In genomic region chr14:100824156-100824555, GRCh38 we compare ENCODE assay signal across 14 cellular contexts. TPM values are rescaled to one million over a fixed set of nuclear protein-coding genes. Genes with fewer than 3 reads are reported as not detected.
A peak's percentile ranks its signal among the peaks of the same experiment; 100 is the strongest.
DNase-seq lines count a peak whose midpoint lies in the region; ATAC-seq, FAIRE-seq and TF ChIP-seq lines count a peak whose summit lies in the region.
"Had no signal": no experiment of that assay in that cellular context is flagged by ENCODE, and none has a peak within 500 bp of the region (broad histone marks: within the 10 kb centered on the region; RNA-seq: fewer than 3 reads in every experiment).

No MANE protein-coding gene starts in this region.

- H2AFZ ChIP-seq in H1 (ENCODE audit: low read length) (no peak overlapping the region), smooth muscle cell (ENCODE audit: low read depth) (no peak overlapping the region)

- H3K4me3 ChIP-seq in H1 (ENCODE audit: extremely low read depth in 1 of 4, insufficient read depth in 2 of 4, low read depth in 3 of 4, low read length in 4 of 4) (no peak overlapping the region), smooth muscle cell (no peak overlapping the region), breast epithelium (no peak overlapping the region)
- H3K4me3 ChIP-seq: esophagus squamous epithelium had no signal

- no peaks in the 10 kb centered on the region for H3K23me2 ChIP-seq in H1 (ENCODE audit: low read depth, low read length)

- H3K27me3 ChIP-seq in H1 (replicated peaks in 1 of 4; ENCODE audit: control insufficient read depth in 3 of 4, extremely low read depth in 1 of 4, insufficient read depth in 3 of 4, low read length in 3 of 4) (no peaks in the 10 kb centered on the region), smooth muscle cell (ENCODE audit: low read depth) (no peaks in the 10 kb centered on the region), breast epithelium (peaks cover 0 to 19% of the 10 kb centered on the region in 2 donors)

- no peak overlapping the region for H2BK12ac ChIP-seq in H1 (ENCODE audit: low read depth, low read length)

- H4K5ac ChIP-seq in H1 (ENCODE audit: insufficient read length, low read depth, low read length): no peak overlapping the region

- TF ChIP-seq CTCF in H1 (IDR thresholded peaks at IDR 0.05; ENCODE audit: control extremely low read depth in 1 of 3, insufficient read depth in 1 of 3, low read depth in 1 of 3, low read length in 3 of 3): no peak
- no peak for TF ChIP-seq CTCF in smooth muscle cell (IDR thresholded peaks at IDR 0.05; ENCODE audit: borderline replicate concordance, insufficient read depth, poor library complexity, severe bottlenecking)
- no peak for TF ChIP-seq CTCF in GM20000 (IDR thresholded peaks at IDR 0.05; ENCODE audit: extremely low read depth, missing control alignments)
- no peak for TF ChIP-seq CTCF in breast epithelium (IDR thresholded peaks at IDR 0.05)

- H3K4me2 ChIP-seq in H1 (ENCODE audit: insufficient read depth in 1 of 2, low read depth in 2 of 2, low read length in 2 of 2) (no peak overlapping the region), smooth muscle cell (no peak overlapping the region)

- FAIRE-seq in H1 (lab: Jason Lieb, UNC): no peak
- FAIRE-seq: RCC 7860 had no signal

- no peak overlapping the region; the same call in 1 of the 2 replicates for H4K8ac ChIP-seq in H1 (ENCODE audit: extremely low read depth, insufficient read depth, low read length)

- H3K79me2 ChIP-seq in H1 (ENCODE audit: control insufficient read depth in 1 of 2, insufficient read depth in 2 of 2, low read length in 2 of 2) (no peaks in the 10 kb centered on the region), smooth muscle cell (ENCODE audit: low read depth) (no peaks in the 10 kb centered on the region)

- no peak overlapping the region for H2AK5ac ChIP-seq in H1 (ENCODE audit: low read depth, low read length)

- H3K14ac ChIP-seq in H1 (ENCODE audit: insufficient read length): no peak overlapping the region

- H2BK15ac ChIP-seq in H1 (ENCODE audit: low read length): no peak overlapping the region

- DNase-seq in H1 (ENCODE audit: low read depth in 1 of 2, low spot score in 2 of 2) (peak in 1 of 2 experiments; percentile 81), kidney glomerular epithelial cell (lab: John Stamatoyannopoulos, UW) (peak; percentile 2), smooth muscle cell (lab: John Stamatoyannopoulos, UW; ENCODE audit: unreplicated experiment) (no peak), NCI-H2196 treated with DMSO at 0.1 percent for 48 hours (lab: John Stamatoyannopoulos, UW; ENCODE audit: unreplicated experiment) (no peak), GM20000 (ENCODE audit: low spot score) (no peak), breast epithelium (ENCODE audit: low spot score in 2 of 2) (no peak), DMS79 treated with DMSO at 0.1 percent for 48 hours (lab: John Stamatoyannopoulos, UW) (no peak)
- DNase-seq: activated CD4-positive, alpha-beta T cell treated with anti-CD3 and anti-CD28 coated beads for 4 hours; activated naive CD8-positive, alpha-beta T cell treated with anti-CD3 and anti-CD28 coated beads, Interleukin-2, amount 10 ng/mL, durations not matched to agents 7 days and 5 days; esophagus squamous epithelium; NCI-H146; stimulated activated CD4-positive, alpha-beta T cell treated with anti-CD3 and anti-CD28 coated beads, Interleukin-2, amount 100 ng/mL, for 48 hours had no signal

- no peak for TF ChIP-seq RAD21 in H1 (IDR thresholded peaks at IDR 0.05 in 1 of 2, conservative IDR thresholded peaks at IDR 0.05 in 1 of 2; ENCODE audit: low read depth in 2 of 2, low read length in 2 of 2)

- H2BK5ac ChIP-seq in H1 (ENCODE audit: low read depth, low read length): no peak overlapping the region

- TF ChIP-seq POLR2A in H1 (IDR thresholded peaks at IDR 0.05; ENCODE audit: control extremely low read depth in 1 of 2, low read depth in 2 of 2, low read length in 2 of 2) (no peak), breast epithelium (IDR thresholded peaks at IDR 0.05) (no peak)

- H3F3A ChIP-seq in smooth muscle cell (ENCODE audit: low read depth): peaks cover 8% of the 10 kb centered on the region

- H3K4ac ChIP-seq in H1 (replicated peaks; ENCODE audit: insufficient read length, low read depth, low read length): no peak overlapping the region

- POLR2A ChIA-PET in H1 (lab: Charles Lee; ENCODE audit: partially characterized antibody): no interaction called here

- peak; percentile 43 for ATAC-seq in HG02759 (IDR thresholded peaks at IDR 0.05; ENCODE audit: unreplicated experiment)

- no peak overlapping the region for H3K23ac ChIP-seq in H1 (ENCODE audit: insufficient read length)

- CTCF ChIA-PET in H1 (lab: Charles Lee; ENCODE audit: partially characterized antibody): interaction anchor here (1.0 kb wide), 1 partner anchor 94 kb away, joined by 5 read pairs; no protein-coding TSS in a partner anchor

- H3K56ac ChIP-seq in H1 (replicated peaks; ENCODE audit: insufficient read length, low read depth, low read length): no peak overlapping the region

- no peak overlapping the region for H3K27ac ChIP-seq in H1 (ENCODE audit: low read depth, low read length)
- peak overlapping the region; percentile 73 for H3K27ac ChIP-seq in smooth muscle cell (ENCODE audit: low read depth)
- H3K27ac ChIP-seq in breast epithelium: no peak overlapping the region
- H3K27ac ChIP-seq: esophagus squamous epithelium had no signal

- H3K9me3 ChIP-seq in H1 (ENCODE audit: insufficient read depth in 2 of 2, low read depth in 1 of 2, low read length in 1 of 2): peaks cover 4 to 27% of the 10 kb centered on the region in 2 experiments; a peak in 2 of 4 replicates
- no peaks in the 10 kb centered on the region for H3K9me3 ChIP-seq in smooth muscle cell (replicated peaks; ENCODE audit: low read depth)
- peaks cover 3 to 9% of the 10 kb centered on the region in 2 donors for H3K9me3 ChIP-seq in breast epithelium

- H4K20me1 ChIP-seq in H1 (replicated peaks in 1 of 2; ENCODE audit: control insufficient read depth in 1 of 2, insufficient read depth in 2 of 2, low read length in 2 of 2) (peaks cover 0 to 2% of the 10 kb centered on the region in 2 experiments), smooth muscle cell (ENCODE audit: low read depth) (no peaks in the 10 kb centered on the region)

- 81% methylated on average over 30 of the region's 30 CpGs; no CpG with 5 or more reads in 1 of the 2 experiments for WGBS in H1 (ENCODE audit: extremely low coverage in 1 of 2, insufficient coverage in 1 of 2, insufficient read length in 1 of 2, insufficient replicate concordance in 2 of 2, low coverage in 1 of 2, low lambda C conversion rate in 2 of 2, missing lambda C conversion rate in 1 of 2), 2 experiments
- WGBS in smooth muscle cell (ENCODE audit: low lambda C conversion rate): 86% methylated on average over 30 of the region's 30 CpGs

- H3K4me1 ChIP-seq in H1 (replicated peaks in 1 of 4; ENCODE audit: control insufficient read depth in 3 of 4, insufficient read depth in 4 of 4, low read length in 3 of 4) (peaks cover 0 to 2% (median 0%) of the 10 kb centered on the region in 4 experiments; a peak in 1 of 7 replicates), smooth muscle cell (ENCODE audit: low read depth) (peaks cover 19% of the 10 kb centered on the region), breast epithelium (no peaks in the 10 kb centered on the region)

- intact Hi-C loops in breast epithelium (cut with DNase I; ENCODE audit: low total_unique reads): no loop called here

- no peak overlapping the region for H3K9ac ChIP-seq in H1 (replicated peaks in 1 of 4; ENCODE audit: extremely low read depth in 1 of 4, low read depth in 3 of 4, low read length in 3 of 4)
- no peak overlapping the region for H3K9ac ChIP-seq in smooth muscle cell (ENCODE audit: low read depth)

- no peak overlapping the region for H2BK20ac ChIP-seq in H1 (ENCODE audit: low read length)

- TF ChIP-seq EP300 in H1 (IDR thresholded peaks at IDR 0.05; ENCODE audit: borderline replicate concordance in 1 of 2, low read depth in 2 of 2, low read length in 2 of 2): no peak

- H3K18ac ChIP-seq in H1 (ENCODE audit: extremely low read depth, low read length): no peak overlapping the region; the same call in 1 of the 2 replicates

- H3K79me1 ChIP-seq in H1 (ENCODE audit: low read depth, low read length): no peaks in the 10 kb centered on the region

- H3K36me3 ChIP-seq in H1 (ENCODE audit: control insufficient read depth in 2 of 4, insufficient read depth in 4 of 4, low read length in 3 of 4) (no peaks in the 10 kb centered on the region; a peak in 1 of 8 replicates), smooth muscle cell (ENCODE audit: low read depth) (no peaks in the 10 kb centered on the region), breast epithelium (no peaks in the 10 kb centered on the region)
- H3K36me3 ChIP-seq: esophagus squamous epithelium had no signal

- no peak overlapping the region for H4K91ac ChIP-seq in H1 (replicated peaks; ENCODE audit: insufficient read length, low read length)

- no peak overlapping the region for H2BK120ac ChIP-seq in H1 (replicated peaks; ENCODE audit: low read depth, low read length)

TF ChIP-seq in H1, 55 proteins besides CTCF, POLR2A, EP300 and RAD21:
- peak; percentile 93 for TF ChIP-seq RFX5 (IDR thresholded peaks at IDR 0.05; ENCODE audit: borderline replicate concordance, low read depth, low read length)
- no peak for TF ChIP-seq CREB1 (IDR thresholded peaks at IDR 0.05)
- TF ChIP-seq E2F6 (IDR thresholded peaks at IDR 0.05): no peak

RNA-seq across cellular contexts. Expression of gene MEG3, which starts 1.8 kb away (rescaled TPM):
- total RNA-seq in H1 (2021; fragmentation: NEBNext Ultra II Directional; extraction: Animal tissue kit (Norgen Biotek cat#: 25700)): 1.1 and 1.3 TPM in 2 replicates
- 0.17 and 0.49 TPM in 2 replicates for polyA plus RNA-seq in H1 (2011; rRNA removed)
- polyA plus RNA-seq in H1 (2011; cell fraction: cytosol; rRNA removed): 0.12 TPM
- 0.46 TPM for polyA plus RNA-seq in H1 (2011; cell fraction: nucleus; rRNA removed)
- polyA plus RNA-seq in H1 (2012, experiment 1 of 2): 0.13 to 0.48 TPM in 2 of 4 replicates, not detected in the others
- 0.07 TPM for polyA plus RNA-seq in H1 (2012, experiment 2 of 2)
- 5.1 TPM for polyA plus RNA-seq in H1 (2013, experiment 1 of 2)
- 5.0 TPM for polyA plus RNA-seq in H1 (2013, experiment 2 of 2)
- polyA minus RNA-seq in H1 (2011; rRNA and poly(A)+ RNA removed): 0.12 and 0.16 TPM in 2 replicates
- polyA minus RNA-seq in H1 (2011; cell fraction: cytosol; rRNA and poly(A)+ RNA removed): not detected
- polyA minus RNA-seq in H1 (2011; cell fraction: nucleus; rRNA and poly(A)+ RNA removed): not detected
- total RNA-seq in smooth muscle cell: not detected in 2 replicates
- polyA plus RNA-seq in smooth muscle cell: 0.70 TPM in 1 of 2 replicates, not detected in the other
- 10 to 100 TPM; 45.2 to 68.8 (median 49.8) TPM for total RNA-seq in breast epithelium
- total RNA-seq: activated naive CD8-positive, alpha-beta T cell treated with anti-CD3 and anti-CD28 coated beads, Interleukin-2, amount 10 ng/mL, durations not matched to agents 7 days and 5 days had no signal

Comparison
In these comparisons a context has a peak if more than half of its experiments do, and no peak if none do; other contexts are left out.
1. RNA of gene MEG3, which starts 1.8 kb away (total RNA-seq): 45.2 to 68.8 TPM in breast epithelium; 1.1 to 1.3 TPM in H1 and not detected in smooth muscle cell; every median in the first group is over 10 times any median in the second.